ENCODE assay signal across 20 cellular contexts in genomic region chr7:148790327-148790726, GRCh38.
DNase-seq lines count a peak whose midpoint lies in the region; ATAC-seq, FAIRE-seq and TF ChIP-seq lines count a peak whose summit lies in the region.
"Had no signal": no experiment of that assay in that cellular context is flagged by ENCODE, and none has a peak within 500 bp of the region (broad histone marks: within the 10 kb centered on the region; RNA-seq: fewer than 3 reads in every experiment).

No MANE protein-coding gene starts in this region.

- H2AFZ ChIP-seq in HepG2 (ENCODE audit: low read length) (no peak overlapping the region), IMR-90 (replicated peaks; ENCODE audit: low read length, poor library complexity) (no peak overlapping the region)

- no peak overlapping the region for H4K5ac ChIP-seq in IMR-90 (ENCODE audit: low read depth, low read length)

- H3K36me3 ChIP-seq in HepG2 (replicated peaks in 1 of 2; ENCODE audit: control insufficient read depth in 1 of 2, insufficient read depth in 2 of 2, low read length in 2 of 2) (peaks cover 22 to 83% of the 10 kb centered on the region in 2 experiments), right lobe of liver (peaks cover 4 to 90% (median 31%) of the 10 kb centered on the region in 4 donors), IMR-90 (ENCODE audit: control insufficient read depth, insufficient read depth, low read length) (peaks cover 51% of the 10 kb centered on the region)

- H3K9me3 ChIP-seq in HepG2 (ENCODE audit: low read length) (no peaks in the 10 kb centered on the region), right lobe of liver (no peaks in the 10 kb centered on the region), IMR-90 (ENCODE audit: control insufficient read depth, insufficient read depth, low read length) (no peaks in the 10 kb centered on the region)

- no peak overlapping the region for H2BK120ac ChIP-seq in IMR-90 (ENCODE audit: low read depth, low read length)

- FAIRE-seq in HepG2 (lab: Jason Lieb, UNC): no peak
- FAIRE-seq: A204.1, D721Med, G401.6, GM12891, GM19239 had no signal

- H3K9ac ChIP-seq in HepG2 (ENCODE audit: insufficient read depth, low read depth, low read length) (no peak overlapping the region), IMR-90 (ENCODE audit: low read depth, low read length) (no peak overlapping the region)
- H3K9ac ChIP-seq: BLaER1 treated with 17β-estradiol and CSF1 and Interleukin-3, amounts not matched to agents 10 nM and 100 nM had no signal

- BruUV-seq in HepG2 (replicated peaks; lab: Mats Ljungman, UMichigan) (no TSS peak), IMR-90 (replicated peaks; lab: Mats Ljungman, UMichigan) (no TSS peak)

- H3K56ac ChIP-seq in IMR-90 (ENCODE audit: extremely low read depth, insufficient read depth, low read length): no peak overlapping the region

- no peak overlapping the region for H3K18ac ChIP-seq in IMR-90 (ENCODE audit: low read depth, low read length)

- POLR2A ChIA-PET in HepG2 (lab: Yijun Ruan, JAX) (no interaction called here), IMR-90 (lab: Charles Lee; ENCODE audit: unreplicated experiment) (no interaction called here)

- no peak overlapping the region for H3K14ac ChIP-seq in IMR-90 (replicated peaks; ENCODE audit: low read depth, low read length)

- WGBS in HepG2 (ENCODE audit: low lambda C conversion rate): 97% methylated on average over 5 of the region's 5 CpGs
- WGBS in right lobe of liver (ENCODE audit: insufficient coverage, low coverage, low lambda C conversion rate, missing lambda C conversion rate): 83% methylated on average over 5 of the region's 5 CpGs
- WGBS in IMR-90 (ENCODE audit: extremely low coverage in 2 of 2, insufficient read length in 1 of 2), 2 experiments: no CpG with 5 or more reads among the region's 5 CpGs

- H4K91ac ChIP-seq in IMR-90 (ENCODE audit: insufficient read depth, low read depth, low read length): no peak overlapping the region

- ATAC-seq in HepG2 (no peak), right lobe of liver (no peak), IMR-90 (ENCODE audit: low read depth) (no peak)
- ATAC-seq: CD8-positive, alpha-beta T cell had no signal

- no peak overlapping the region for H3K23ac ChIP-seq in IMR-90 (ENCODE audit: low read depth, low read length)

- H3K79me1 ChIP-seq in IMR-90 (ENCODE audit: low read depth in 1 of 2, low read length in 2 of 2): peaks cover 3 to 9% of the 10 kb centered on the region in 2 experiments; a peak in 3 of 4 replicates

- intact Hi-C loops in HepG2 (cut with micrococcal nuclease; ENCODE audit: unreplicated experiment) (loop anchor here (5.0 kb wide), 1 partner anchor 172 kb away; no protein-coding TSS in a partner anchor), right lobe of liver (cut with DNase I) (no loop called here), IMR-90 (cut with micrococcal nuclease) (loop anchor here (5.0 kb wide), 1 partner anchor 172 kb away; no protein-coding TSS in a partner anchor)

- no peak for DNase-seq in HepG2 (ENCODE audit: low spot score)
- DNase-seq in right lobe of liver: no peak
- DNase-seq in IMR-90: no peak
- DNase-seq in germinal center (ENCODE audit: low spot score): no peak
- no peak for DNase-seq in medulla oblongata (ENCODE audit: extremely low spot score)
- DNase-seq: 8988T; AML-193; Caco-2; Calu3; CD4-positive, alpha-beta T cell; CD8-positive, alpha-beta T cell; DMS79 treated with DMSO at 0.1 percent for 48 hours; GF-D8 had no signal

- dilution Hi-C loops in IMR-90 (cut with HindIII; ENCODE audit: low sequenced_read_pairs, unreplicated experiment): no loop called here

- no peak for TF ChIP-seq POLR2A in HepG2 (IDR thresholded peaks at IDR 0.05; ENCODE audit: insufficient read depth in 1 of 2, low read depth in 2 of 2, low read length in 2 of 2)
- no peak for TF ChIP-seq POLR2A in right lobe of liver (IDR thresholded peaks at IDR 0.05)
- no peak for TF ChIP-seq POLR2A in IMR-90 (IDR thresholded peaks at IDR 0.05; ENCODE audit: low read depth, low read length)

- no peak overlapping the region for H3K4ac ChIP-seq in IMR-90 (ENCODE audit: low read depth, low read length)

- CTCF ChIA-PET in HepG2 (lab: Yijun Ruan, JAX; ENCODE audit: low intra/inter-chr PET ratio, low total read pairs): no interaction called here
- CTCF ChIA-PET in IMR-90 (lab: Yijun Ruan, JAX): interaction anchor here (0.9 kb wide), 1 partner anchor 16 kb away, joined by 3 read pairs; no protein-coding TSS in a partner anchor

- no peak overlapping the region for H3K27ac ChIP-seq in HepG2 (ENCODE audit: extremely low read length, insufficient read depth, low read length)
- H3K27ac ChIP-seq in right lobe of liver: no peak overlapping the region
- H3K27ac ChIP-seq in IMR-90 (ENCODE audit: insufficient read depth, low read length): no peak overlapping the region
- H3K27ac ChIP-seq: BLaER1 treated with 17β-estradiol and CSF1 and Interleukin-3, amounts not matched to agents 10 nM and 100 nM; C4-2B had no signal

- no peaks in the 10 kb centered on the region for H3K79me2 ChIP-seq in HepG2 (ENCODE audit: insufficient read depth, low read length)

- H2BK20ac ChIP-seq in IMR-90 (ENCODE audit: low read depth, low read length): no peak overlapping the region

- no peak overlapping the region for H2AK5ac ChIP-seq in IMR-90 (ENCODE audit: low read depth, low read length)

- H3K4me1 ChIP-seq in HepG2 (ENCODE audit: insufficient read depth, low read length) (no peaks in the 10 kb centered on the region), right lobe of liver (no peaks in the 10 kb centered on the region), IMR-90 (ENCODE audit: control insufficient read depth, insufficient read depth, low read length) (no peaks in the 10 kb centered on the region)
- H3K4me1 ChIP-seq: BLaER1 treated with 17β-estradiol and CSF1 and Interleukin-3, amounts not matched to agents 10 nM and 100 nM; Caco-2 had no signal

- no peak overlapping the region for H2BK15ac ChIP-seq in IMR-90 (ENCODE audit: low read depth, low read length)

- TF ChIP-seq RAD21 in HepG2 (CRISPR knock-in tag; IDR thresholded peaks at IDR 0.05) (no peak), IMR-90 (IDR thresholded peaks at IDR 0.05; ENCODE audit: low read length) (no peak)

- H4K20me1 ChIP-seq in HepG2 (ENCODE audit: insufficient read depth, low read length) (no peaks in the 10 kb centered on the region), IMR-90 (ENCODE audit: insufficient read depth, low read length) (no peaks in the 10 kb centered on the region)

- no peak overlapping the region for H2AK9ac ChIP-seq in IMR-90 (replicated peaks; ENCODE audit: low read depth, low read length, poor library complexity)

- no peak overlapping the region for H3K4me3 ChIP-seq in HepG2 (replicated peaks in 1 of 3; ENCODE audit: insufficient read depth in 1 of 3, low read depth in 2 of 3, low read length in 3 of 3)
- H3K4me3 ChIP-seq in right lobe of liver: no peak overlapping the region
- no peak overlapping the region for H3K4me3 ChIP-seq in IMR-90 (ENCODE audit: insufficient read depth, low read depth, low read length)
- H3K4me3 ChIP-seq: BLaER1 treated with 17β-estradiol and CSF1 and Interleukin-3, amounts not matched to agents 10 nM and 100 nM had no signal

- TF ChIP-seq EP300 in HepG2 (IDR thresholded peaks at IDR 0.05; ENCODE audit: low read depth in 2 of 2, low read length in 2 of 2) (no peak), HepG2 (CRISPR knock-in tag; IDR thresholded peaks at IDR 0.05; ENCODE audit: borderline replicate concordance) (no peak)

- in situ Hi-C loops in HepG2 (cut with HindIII; ENCODE audit: extremely low pct_ligation_motif_present, low pct_unique_long_range_greater_than_20kb): no loop called here
- in situ Hi-C loops in IMR-90 (cut with MboI; ENCODE audit: low sequenced_read_pairs): no loop called here

- H4K8ac ChIP-seq in IMR-90 (ENCODE audit: low read depth in 2 of 2, low read length in 2 of 2): no peak overlapping the region

- no peaks in the 10 kb centered on the region for H3K9me1 ChIP-seq in IMR-90 (ENCODE audit: insufficient read depth, low read length)

- no peak overlapping the region for H3K4me2 ChIP-seq in HepG2 (ENCODE audit: low read depth, low read length)
- H3K4me2 ChIP-seq in IMR-90 (ENCODE audit: low read depth, low read length): no peak overlapping the region
- H3K4me2 ChIP-seq: BLaER1 treated with 17β-estradiol and CSF1 and Interleukin-3, amounts not matched to agents 10 nM and 100 nM had no signal

- H3K27me3 ChIP-seq in HepG2 (ENCODE audit: control insufficient read depth in 1 of 2, insufficient read depth in 2 of 2, low read length in 2 of 2): no peaks in the 10 kb centered on the region
- no peaks in the 10 kb centered on the region for H3K27me3 ChIP-seq in right lobe of liver
- H3K27me3 ChIP-seq in IMR-90 (ENCODE audit: control insufficient read depth, insufficient read depth, low read length): no peaks in the 10 kb centered on the region
- H3K27me3 ChIP-seq: BLaER1 treated with 17β-estradiol and CSF1 and Interleukin-3, amounts not matched to agents 10 nM and 100 nM had no signal

- no peak for TF ChIP-seq CTCF in HepG2 (CRISPR knock-in tag; IDR thresholded peaks at IDR 0.05)
- TF ChIP-seq CTCF in right lobe of liver (IDR thresholded peaks at IDR 0.05): no peak
- no peak for TF ChIP-seq CTCF in IMR-90 (conservative IDR thresholded peaks at IDR 0.05; ENCODE audit: low read depth, low read length)

- no peak overlapping the region for H2BK5ac ChIP-seq in IMR-90 (ENCODE audit: low read depth, low read length, poor library complexity, severe bottlenecking)

TF ChIP-seq in HepG2, 621 proteins besides CTCF, POLR2A, EP300 and RAD21:
- peak; percentile 81 for TF ChIP-seq MAFF (IDR thresholded peaks at IDR 0.05; ENCODE audit: low read depth, low read length)
- TF ChIP-seq ZNF431 (CRISPR knock-in tag; IDR thresholded peaks at IDR 0.05; ENCODE audit: borderline replicate concordance, low read depth): no peak
- TF ChIP-seq MAFK (conservative IDR thresholded peaks at IDR 0.05 in 1 of 2, IDR thresholded peaks at IDR 0.05 in 1 of 2; ENCODE audit: low read length in 2 of 2): peak; percentile 77 to 85
TF ChIP-seq in HepG2: peak in this region for 2.

TF ChIP-seq in IMR-90, 13 proteins besides CTCF, POLR2A, EP300 and RAD21:
- peak; percentile 74 for TF ChIP-seq MAFK (IDR thresholded peaks at IDR 0.05; ENCODE audit: low read depth, low read length)
- no peak for TF ChIP-seq SMC3 (IDR thresholded peaks at IDR 0.05; ENCODE audit: low read depth, low read length)

Comparison
In these comparisons a context has a peak if more than half of its experiments do, and no peak if none do; other contexts are left out.
1. intact Hi-C loops: an anchor here in HepG2 (5.0 kb wide) and IMR-90 (5.0 kb wide); none called in right lobe of liver.